15 cellular contexts compared by ENCODE assay signal in genomic region chr2:11303290-11304013, GRCh38. TPM values are rescaled to one million over a fixed set of nuclear protein-coding genes. Genes with fewer than 3 reads are reported as not detected.
A peak's percentile ranks its signal among the peaks of the same experiment; 100 is the strongest.
DNase-seq lines count a peak whose midpoint lies in the region; ATAC-seq and TF ChIP-seq lines count a peak whose summit lies in the region.
"Had no signal": no experiment of that assay in that cellular context is flagged by ENCODE, and none has a peak within 500 bp of the region (broad histone marks: within the 10 kb centered on the region; RNA-seq: fewer than 3 reads in every experiment).

No MANE protein-coding gene starts in this region.

- H3K9me3 ChIP-seq in HEK293 (ENCODE audit: control insufficient read depth, insufficient read depth, low read depth, low read length) (no peaks in the 10 kb centered on the region), trophoblast cell (ENCODE audit: insufficient read depth, low read depth, low read length) (no peaks in the 10 kb centered on the region), skeletal muscle satellite cell (replicated peaks; ENCODE audit: low read length) (no peaks in the 10 kb centered on the region)
- H3K9me3 ChIP-seq: HAP-1 had no signal

- no peaks in the 10 kb centered on the region for H3K79me1 ChIP-seq in trophoblast cell (ENCODE audit: low read length)

- no peak overlapping the region for H3K27ac ChIP-seq in HEK293 (ENCODE audit: extremely low read depth, low read depth, low read length)
- no peak overlapping the region for H3K27ac ChIP-seq in trophoblast cell (ENCODE audit: low read depth, low read length)
- H3K27ac ChIP-seq: C4-2B had no signal

- H4K8ac ChIP-seq in trophoblast cell (ENCODE audit: low read depth, low read length), result no peak overlapping the region

- H3K27me3 ChIP-seq in trophoblast cell (ENCODE audit: insufficient read depth, low read length) (no peaks in the 10 kb centered on the region), skeletal muscle satellite cell (ENCODE audit: control insufficient read depth, insufficient read depth, low read length) (no peaks in the 10 kb centered on the region)

- DNase-seq in CMK (ENCODE audit: low read depth) (peak; percentile 39), trophoblast cell (no peak), Ammon's horn (ENCODE audit: low spot score) (no peak), D341Med (ENCODE audit: low spot score) (no peak)
- DNase-seq: ACHN; Calu3; CD4-positive, alpha-beta memory T cell; DMS 273 treated with DMSO at 0.1 percent for 48 hours; DMS53; DND-41 had no signal

- H3K4me3 ChIP-seq in HEK293 (ENCODE audit: low read depth, low read length) (no peak overlapping the region), trophoblast cell (ENCODE audit: low read depth, low read length) (no peak overlapping the region), skeletal muscle satellite cell (ENCODE audit: low read length) (no peak overlapping the region)
- H3K4me3 ChIP-seq: HAP-1 had no signal

- no peak overlapping the region for H2BK12ac ChIP-seq in trophoblast cell (ENCODE audit: low read length)

- CTCF ChIA-PET in HEK293 (lab: Yijun Ruan, JAX), result interaction anchor here (1.1 kb wide), 1 partner anchor 18 kb away, joined by 3 read pairs; no protein-coding TSS in a partner anchor

- no peak overlapping the region for H3K4me2 ChIP-seq in trophoblast cell (ENCODE audit: low read length)
- H3K4me2 ChIP-seq in skeletal muscle satellite cell (ENCODE audit: low read length), result peak overlapping the region; percentile 9

- H4K91ac ChIP-seq in trophoblast cell (ENCODE audit: low read depth, low read length), result no peak overlapping the region

- no peak overlapping the region for H2BK120ac ChIP-seq in trophoblast cell (ENCODE audit: insufficient read depth, low read length, poor library complexity)

- H3K9ac ChIP-seq in trophoblast cell (ENCODE audit: low read length) (no peak overlapping the region), skeletal muscle satellite cell (ENCODE audit: low read depth, low read length) (no peak overlapping the region)

- POLR2A ChIA-PET in HEK293 (lab: Yijun Ruan, JAX), result no interaction called here

- no peaks in the 10 kb centered on the region for H3K36me3 ChIP-seq in HEK293 (ENCODE audit: control insufficient read depth in 2 of 2, insufficient read depth in 1 of 2, low read length in 2 of 2)
- H3K36me3 ChIP-seq in trophoblast cell (ENCODE audit: control insufficient read depth in 1 of 2, insufficient read depth in 2 of 2, low read length in 2 of 2), result no peaks in the 10 kb centered on the region
- H3K36me3 ChIP-seq in skeletal muscle satellite cell (ENCODE audit: insufficient read depth, low read length), result no peaks in the 10 kb centered on the region
- H3K36me3 ChIP-seq: HAP-1 had no signal

- H2AFZ ChIP-seq in trophoblast cell (ENCODE audit: insufficient read depth, low read length, poor library complexity), result no peak overlapping the region

- peaks cover 2% of the 10 kb centered on the region for H3K79me2 ChIP-seq in trophoblast cell (ENCODE audit: control insufficient read depth, insufficient read depth, low read length, poor library complexity)

- WGBS in trophoblast cell (ENCODE audit: extremely low coverage, insufficient coverage, insufficient read length), result 100% methylated on average over 1 of the region's 5 CpGs

- H3K23ac ChIP-seq in trophoblast cell (ENCODE audit: low read length), result peak overlapping the region; percentile 99

- no peak overlapping the region for H3K4ac ChIP-seq in trophoblast cell (ENCODE audit: low read depth, low read length)

- no peak for TF ChIP-seq CTCF in HEK293 (tag by site-specific recombination; IDR thresholded peaks at IDR 0.05)

- no peak for ATAC-seq in HG02763 (IDR thresholded peaks at IDR 0.05; ENCODE audit: unreplicated experiment)

- H3K18ac ChIP-seq in trophoblast cell (ENCODE audit: low read length), result no peak overlapping the region

- H3K14ac ChIP-seq in trophoblast cell (ENCODE audit: low read length), result no peak overlapping the region

- no peak overlapping the region for H2AK5ac ChIP-seq in trophoblast cell (ENCODE audit: low read length)

- H3K4me1 ChIP-seq in HEK293 (ENCODE audit: control insufficient read depth, insufficient read depth, low read length), result peaks cover 4% of the 10 kb centered on the region; the same call in 1 of the 2 replicates
- H3K4me1 ChIP-seq in trophoblast cell (ENCODE audit: control insufficient read depth in 1 of 2, insufficient read depth in 2 of 2, low read length in 2 of 2), result no peaks in the 10 kb centered on the region
- peaks cover 26% of the 10 kb centered on the region for H3K4me1 ChIP-seq in skeletal muscle satellite cell (ENCODE audit: control insufficient read depth, insufficient read depth, low read length)

- no peak overlapping the region for H2BK5ac ChIP-seq in trophoblast cell (ENCODE audit: low read depth, low read length, poor library complexity)

- H4K12ac ChIP-seq in trophoblast cell (ENCODE audit: low read depth, low read length), result no peak overlapping the region

TF ChIP-seq in HEK293, 187 proteins besides CTCF, POLR2A, EP300 and RAD21:
- TF ChIP-seq RBAK (tag by site-specific recombination; IDR thresholded peaks at IDR 0.05) (no peak), ZSCAN30 (tag by site-specific recombination; IDR thresholded peaks at IDR 0.05) (no peak), INSM2 (tag by site-specific recombination; IDR thresholded peaks at IDR 0.05) (no peak), ZNF701 (tag by site-specific recombination; IDR thresholded peaks at IDR 0.05) (no peak), EGR2 (tag by site-specific recombination; IDR thresholded peaks at IDR 0.05; ENCODE audit: low read depth) (peak; percentile 71), SP7 (tag by site-specific recombination; IDR thresholded peaks at IDR 0.05) (no peak), ZBTB10 (tag by site-specific recombination; IDR thresholded peaks at IDR 0.05) (no peak), ZFHX2 (tag by site-specific recombination; conservative IDR thresholded peaks at IDR 0.05) (peak; percentile 66), ZNF785 (tag by site-specific recombination; IDR thresholded peaks at IDR 0.05) (no peak), AEBP2 (tag by site-specific recombination; IDR thresholded peaks at IDR 0.05; ENCODE audit: borderline replicate concordance) (no peak), ZBTB21 (tag by site-specific recombination; IDR thresholded peaks at IDR 0.05) (no peak)
TF ChIP-seq in HEK293: peak in this region for 2.

RNA-seq across cellular contexts. Expression of gene ROCK2, which starts 41.0 kb away (rescaled TPM):
- 36.9 and 37.0 TPM in 2 replicates for polyA plus RNA-seq in trophoblast cell (2013)
- total RNA-seq in skeletal muscle satellite cell (2012; rRNA removed), result 22.7 and 28.1 TPM in 2 replicates
